Comparison of ENCODE assay signal across 10 cellular contexts in genomic region chr2:165621086-165621560, GRCh38.
DNase-seq lines count a peak whose midpoint lies in the region; ATAC-seq and TF ChIP-seq lines count a peak whose summit lies in the region.
"Had no signal": no experiment of that assay in that cellular context is flagged by ENCODE, and none has a peak within 500 bp of the region (broad histone marks: within the 10 kb centered on the region; RNA-seq: fewer than 3 reads in every experiment).

No MANE protein-coding gene starts in this region.

- TF ChIP-seq CTCF in left ventricle myocardium inferior (IDR thresholded peaks at IDR 0.05; ENCODE audit: borderline replicate concordance) (no peak), brain microvascular endothelial cell (IDR thresholded peaks at IDR 0.05; ENCODE audit: low read depth, low read length, missing control alignments) (no peak), uterus (IDR thresholded peaks at IDR 0.05) (no peak), MM.1S (IDR thresholded peaks at IDR 0.05; ENCODE audit: low read length) (no peak)

- no peaks in the 10 kb centered on the region for H3F3A ChIP-seq in MM.1S (ENCODE audit: insufficient read depth, low read length)

- no peaks in the 10 kb centered on the region for H3K79me2 ChIP-seq in MM.1S (ENCODE audit: low read length)

- ATAC-seq in GM18870 (IDR thresholded peaks at IDR 0.05; ENCODE audit: unreplicated experiment): no peak
- ATAC-seq: gastrocnemius medialis had no signal

- peaks cover 13% of the 10 kb centered on the region for H3K9me3 ChIP-seq in left ventricle myocardium inferior (replicated peaks)
- peaks cover 0 to 3% of the 10 kb centered on the region in 2 donors for H3K9me3 ChIP-seq in uterus
- H3K9me3 ChIP-seq in MM.1S (replicated peaks; ENCODE audit: insufficient read depth, low read length): no peaks in the 10 kb centered on the region
- H3K9me3 ChIP-seq: gastrocnemius medialis had no signal

- no peak overlapping the region for H3K9ac ChIP-seq in MM.1S (ENCODE audit: low read length)

- H3K27ac ChIP-seq in left ventricle myocardium inferior (replicated peaks): peak overlapping the region; percentile 9
- H3K27ac ChIP-seq in brain microvascular endothelial cell: peak overlapping the region; percentile 12
- peak overlapping the region; percentile 44 to 64 for H3K27ac ChIP-seq in uterus
- no peak overlapping the region for H3K27ac ChIP-seq in MM.1S (ENCODE audit: low read length)
- H3K27ac ChIP-seq: gastrocnemius medialis had no signal

- no peaks in the 10 kb centered on the region for H3K36me3 ChIP-seq in left ventricle myocardium inferior
- no peaks in the 10 kb centered on the region for H3K36me3 ChIP-seq in brain microvascular endothelial cell (replicated peaks)
- H3K36me3 ChIP-seq in uterus: no peaks in the 10 kb centered on the region
- H3K36me3 ChIP-seq in MM.1S (replicated peaks; ENCODE audit: insufficient read depth, low read length): no peaks in the 10 kb centered on the region
- H3K36me3 ChIP-seq: gastrocnemius medialis had no signal

- no peak overlapping the region for H2AFZ ChIP-seq in MM.1S (ENCODE audit: low read length)

- H4K20me1 ChIP-seq in MM.1S (ENCODE audit: insufficient read depth, low read length): no peaks in the 10 kb centered on the region

- TF ChIP-seq POLR2A in uterus (IDR thresholded peaks at IDR 0.05): no peak

- in situ Hi-C loops in brain microvascular endothelial cell (cut with HindIII; ENCODE audit: low pct_ligation_motif_present, low sequenced_read_pairs): no loop called here

- H3K27me3 ChIP-seq in left ventricle myocardium inferior (ENCODE audit: low read depth) (no peaks in the 10 kb centered on the region), brain microvascular endothelial cell (replicated peaks) (no peaks in the 10 kb centered on the region), uterus (no peaks in the 10 kb centered on the region), MM.1S (replicated peaks; ENCODE audit: insufficient read depth, low read length) (no peaks in the 10 kb centered on the region)
- H3K27me3 ChIP-seq: gastrocnemius medialis had no signal

- intact Hi-C loops in left ventricle myocardium inferior (cut with micrococcal nuclease) (no loop called here), cardiac septum (cut with DNase I) (no loop called here), uterus (cut with DNase I; ENCODE audit: low total_unique reads) (no loop called here)

- H3K4me3 ChIP-seq in left ventricle myocardium inferior: no peak overlapping the region
- H3K4me3 ChIP-seq in brain microvascular endothelial cell (ENCODE audit: low read depth, low read length): no peak overlapping the region
- H3K4me3 ChIP-seq in uterus: no peak overlapping the region
- no peak overlapping the region for H3K4me3 ChIP-seq in MM.1S (ENCODE audit: low read length)
- H3K4me3 ChIP-seq: gastrocnemius medialis had no signal

- no peak overlapping the region for H3K4me2 ChIP-seq in MM.1S (ENCODE audit: low read depth, low read length)

- no peaks in the 10 kb centered on the region for H3K4me1 ChIP-seq in left ventricle myocardium inferior
- no peaks in the 10 kb centered on the region for H3K4me1 ChIP-seq in uterus
- no peaks in the 10 kb centered on the region for H3K4me1 ChIP-seq in MM.1S (ENCODE audit: low read length)
- H3K4me1 ChIP-seq: gastrocnemius medialis had no signal

- H3K9me2 ChIP-seq in MM.1S (replicated peaks; ENCODE audit: insufficient read depth, low read length): no peaks in the 10 kb centered on the region

- DNase-seq in left ventricle myocardium inferior: no peak
- DNase-seq in cardiac septum (ENCODE audit: low spot score): no peak
- DNase-seq in brain microvascular endothelial cell: peak; percentile 68
- DNase-seq in left kidney (ENCODE audit: low read depth, low spot score): peak; percentile 16
- DNase-seq in uterus: no peak
- DNase-seq in NCI-H1436 (lab: John Stamatoyannopoulos, UW): no peak
- DNase-seq in MM.1S: no peak
- DNase-seq: activated T-cell treated with anti-CD3 and anti-CD28 coated beads, Interleukin-2, amount 50 U/mL, for 1 hour; gastrocnemius medialis had no signal

Comparison
In these comparisons a context has a peak if more than half of its experiments do, and no peak if none do; other contexts are left out.
1. DNase-seq: peak in brain microvascular endothelial cell (single experiment) and left kidney (single experiment); none in left ventricle myocardium inferior (single experiment), cardiac septum (single experiment), uterus (0 of 2), NCI-H1436 (single experiment) and MM.1S (single experiment).